ENCODE assay signal across 9 cellular contexts in genomic region chr2:70523996-70524965, GRCh38. TPM values are rescaled to one million over a fixed set of nuclear protein-coding genes. Genes with fewer than 3 reads are reported as not detected.
DNase-seq lines count a peak whose midpoint lies in the region; ATAC-seq, FAIRE-seq and TF ChIP-seq lines count a peak whose summit lies in the region.
"Had no signal": no experiment of that assay in that cellular context is flagged by ENCODE, and none has a peak within 500 bp of the region (broad histone marks: within the 10 kb centered on the region; RNA-seq: fewer than 3 reads in every experiment).

No MANE protein-coding gene starts in this region.

- H3K4me1 Mint-ChIP-seq in nephron progenitor cell: peaks cover 45% of the 10 kb centered on the region

- peaks cover 14% of the 10 kb centered on the region for H3K4me1 ChIP-seq in effector memory CD4-positive, alpha-beta T cell (ENCODE audit: control insufficient read depth, insufficient read depth, low read length, poor library complexity, severe bottlenecking)
- peaks cover 78 to 84% of the 10 kb centered on the region in 2 experiments for H3K4me1 ChIP-seq in neutrophil (ENCODE audit: control insufficient read depth in 1 of 2, insufficient read depth in 1 of 2, low read depth in 1 of 2, low read length in 1 of 2)
- H3K4me1 ChIP-seq in tibial nerve: peaks cover 0 to 6% (median 0%) of the 10 kb centered on the region in 4 donors

- no peak overlapping the region for H3K27ac Mint-ChIP-seq in nephron progenitor cell

- H3K4me3 Mint-ChIP-seq in nephron progenitor cell: no peak overlapping the region

- H3K27me3 ChIP-seq in effector memory CD4-positive, alpha-beta T cell (replicated peaks; ENCODE audit: control insufficient read depth, insufficient read depth, low read length, poor library complexity, severe bottlenecking): no peaks in the 10 kb centered on the region
- H3K27me3 ChIP-seq in neutrophil (no peaks in the 10 kb centered on the region), tibial nerve (no peaks in the 10 kb centered on the region)

- no peaks in the 10 kb centered on the region for H3K9me3 Mint-ChIP-seq in nephron progenitor cell

- H3K36me3 ChIP-seq in effector memory CD4-positive, alpha-beta T cell (ENCODE audit: control insufficient read depth, insufficient read depth, low read length): no peaks in the 10 kb centered on the region
- no peaks in the 10 kb centered on the region for H3K36me3 ChIP-seq in neutrophil
- no peaks in the 10 kb centered on the region for H3K36me3 ChIP-seq in tibial nerve

- ATAC-seq in HG02884 (IDR thresholded peaks at IDR 0.05; ENCODE audit: unreplicated experiment): no peak

- H3K27me3 Mint-ChIP-seq in nephron progenitor cell (ENCODE audit: low read depth, poor library complexity): peaks cover 5% of the 10 kb centered on the region

- no peak for TF ChIP-seq EP300 in tibial nerve (IDR thresholded peaks at IDR 0.05)

- H3K4me3 ChIP-seq in effector memory CD4-positive, alpha-beta T cell (ENCODE audit: insufficient read depth, low read depth, low read length, poor library complexity, severe bottlenecking): no peak overlapping the region
- H3K4me3 ChIP-seq in neutrophil (ENCODE audit: low read depth in 1 of 2, low read length in 1 of 2) (peak overlapping the region; percentile 50 to 52), tibial nerve (no peak overlapping the region)

- peak; percentile 90 for DNase-seq in H54 (ENCODE audit: insufficient read length, low spot score)
- DNase-seq in SKM-1 (lab: John Stamatoyannopoulos, UW; ENCODE audit: unreplicated experiment): peak; percentile 80
- peak in 2 of 3 donors; percentile 5 to 7 for DNase-seq in effector memory CD4-positive, alpha-beta T cell
- DNase-seq in nephron progenitor cell: no peak
- DNase-seq in tibial nerve (ENCODE audit: low spot score in 2 of 2): no peak
- DNase-seq in cortex of kidney (lab: John Stamatoyannopoulos, UW): no peak

- no peaks in the 10 kb centered on the region for H3K9me3 ChIP-seq in effector memory CD4-positive, alpha-beta T cell (ENCODE audit: control insufficient read depth, low read length)
- H3K9me3 ChIP-seq in neutrophil: no peaks in the 10 kb centered on the region
- H3K9me3 ChIP-seq in tibial nerve: no peaks in the 10 kb centered on the region

- peak overlapping the region; percentile 44 for H3K27ac ChIP-seq in effector memory CD4-positive, alpha-beta T cell (ENCODE audit: insufficient read depth, low read length, poor library complexity, severe bottlenecking)
- H3K27ac ChIP-seq in neutrophil (peak overlapping the region; percentile 92), tibial nerve (peak overlapping the region in 1 of 4 donors; percentile 8)

- TF ChIP-seq POLR2A in H54 (IDR thresholded peaks at IDR 0.05; ENCODE audit: low read depth, low read length): no peak
- TF ChIP-seq POLR2A in tibial nerve (IDR thresholded peaks at IDR 0.05): no peak

- H3K36me3 Mint-ChIP-seq in nephron progenitor cell (ENCODE audit: low read depth): peaks cover 2% of the 10 kb centered on the region

- TF ChIP-seq CTCF in neutrophil (IDR thresholded peaks at IDR 0.05) (no peak), nephron progenitor cell (IDR thresholded peaks at IDR 0.05) (no peak), tibial nerve (IDR thresholded peaks at IDR 0.05) (no peak)

- WGBS in tibial nerve, 2 donors: 38 to 54% methylated on average over 12 to 14 of the region's 14 CpGs

- peak; percentile 90 for FAIRE-seq in H54 (lab: Jason Lieb, UNC)
- FAIRE-seq: islet of Langerhans had no signal

RNA-seq across cellular contexts. Expression of gene TGFA, which starts 29.3 kb away (rescaled TPM):
- 10 to 100 TPM in 2 of 4 donors, 1 to 10 TPM in 2; 3.0 to 12.6 (median 9.6) TPM for total RNA-seq in tibial nerve

Comparison
In these comparisons a context has a peak if more than half of its experiments do, and no peak if none do; other contexts are left out.
1. DNase-seq: peak in H54 (single experiment), SKM-1 (single experiment) and effector memory CD4-positive, alpha-beta T cell (2 of 3); none in nephron progenitor cell (single experiment), tibial nerve (0 of 2) and cortex of kidney (single experiment).
2. H3K4me3 ChIP-seq: peak in neutrophil (2 of 2); none in effector memory CD4-positive, alpha-beta T cell (single experiment) and tibial nerve (0 of 4).